25 cellular contexts compared by ENCODE assay signal in genomic region chr7:149310990-149311573, GRCh38.
"Had no signal": no experiment of that assay in that cellular context is flagged by ENCODE, and none has a peak within 500 bp of the region (broad histone marks: within the 10 kb centered on the region; RNA-seq: fewer than 3 reads in every experiment).

No MANE protein-coding gene starts in this region.

- H3K9me3 Mint-ChIP-seq: naive thymus-derived CD8-positive, alpha-beta T cell had no signal

- H3K4me3 Mint-ChIP-seq: dendritic cell treated with granulocyte-macrophage colony-stimulating factor and Interleukin-4, amounts not matched to agents 40 ng/mL and 50 ng/mL, for 4 days; endodermal cell; naive thymus-derived CD8-positive, alpha-beta T cell; nephron progenitor cell; stimulated activated naive CD8-positive, alpha-beta T cell treated with anti-CD3 and anti-CD28 coated beads, Interleukin-15, amount 100 ng/mL, for 72 hours had no signal

- H3K27ac ChIP-seq: colonic mucosa, epithelial cell of prostate, gastrocnemius medialis, left ventricle myocardium inferior, lower lobe of right lung, prostate gland, suprapubic skin, transverse colon, vagina had no signal

- H3K27me3 ChIP-seq: colonic mucosa, gastrocnemius medialis, suprapubic skin, transverse colon, vagina had no signal

- ATAC-seq: gastrocnemius medialis had no signal

- H3K9me3 ChIP-seq: colonic mucosa, gastrocnemius medialis, left ventricle myocardium inferior, lower lobe of right lung, prostate gland, suprapubic skin, transverse colon, vagina had no signal

- H3K27ac Mint-ChIP-seq: dendritic cell treated with granulocyte-macrophage colony-stimulating factor and Interleukin-4, amounts not matched to agents 40 ng/mL and 50 ng/mL, for 4 days; endodermal cell; nephron progenitor cell; stimulated activated naive CD8-positive, alpha-beta T cell treated with anti-CD3 and anti-CD28 coated beads, Interleukin-15, amount 100 ng/mL, for 72 hours had no signal

- H3K4me3 ChIP-seq: colonic mucosa, gastrocnemius medialis, left ventricle myocardium inferior, lower lobe of right lung, prostate gland, suprapubic skin, transverse colon, vagina had no signal

- H3K4me1 Mint-ChIP-seq: endodermal cell; nephron progenitor cell; stimulated activated naive CD8-positive, alpha-beta T cell treated with anti-CD3 and anti-CD28 coated beads, Interleukin-15, amount 100 ng/mL, for 72 hours had no signal

- DNase-seq: colonic mucosa; effector CD8-positive, alpha-beta T cell; endodermal cell; gastrocnemius medialis; head of caudate nucleus; hippocampal formation; left cardiac atrium; left ventricle myocardium inferior; lower lobe of right lung; nephron progenitor cell; nucleus accumbens; right cardiac atrium; stimulated activated CD4-positive, alpha-beta T cell treated with anti-CD3 and anti-CD28 coated beads, Interleukin-15, amount 100 ng/mL, for 24 hours; stimulated activated CD4-positive, alpha-beta T cell treated with anti-CD3 and anti-CD28 coated beads, Interleukin-2, amount 100 ng/mL, for 48 hours; stimulated activated CD8-positive, alpha-beta memory T cell treated with anti-CD3 and anti-CD28 coated beads, Interleukin-4, amount 100 ng/mL, for 48 hours; stimulated activated naive CD8-positive, alpha-beta T cell treated with anti-CD3 and anti-CD28 coated beads, Interleukin-15, amount 100 ng/mL, for 72 hours; transverse colon had no signal

- FAIRE-seq: islet of Langerhans, small intestine had no signal

- H3K4me1 ChIP-seq: colonic mucosa, gastrocnemius medialis, left ventricle myocardium inferior, lower lobe of right lung, prostate gland, suprapubic skin, transverse colon, vagina had no signal

- H3K36me3 Mint-ChIP-seq: naive thymus-derived CD8-positive, alpha-beta T cell had no signal

- H3K36me3 ChIP-seq: colonic mucosa, gastrocnemius medialis, left ventricle myocardium inferior, lower lobe of right lung, prostate gland, suprapubic skin, transverse colon, vagina had no signal

- H3K27me3 Mint-ChIP-seq: dendritic cell treated with granulocyte-macrophage colony-stimulating factor and Interleukin-4, amounts not matched to agents 40 ng/mL and 50 ng/mL, for 4 days; stimulated activated naive CD8-positive, alpha-beta T cell treated with anti-CD3 and anti-CD28 coated beads, Interleukin-15, amount 100 ng/mL, for 72 hours had no signal
